In genomic region chr19:4866595-4867424, GRCh38 we compare ENCODE assay signal across 1 cellular context.
A peak's percentile ranks its signal among the peaks of the same experiment; 100 is the strongest.
TF ChIP-seq lines count a peak whose summit lies in the region.

No MANE protein-coding gene starts in this region.

TF ChIP-seq in HepG2, 621 proteins besides CTCF, POLR2A, EP300 and RAD21 (continued from another document):
- TF ChIP-seq HNF1B (CRISPR knock-in tag; IDR thresholded peaks at IDR 0.05) (0 out of 2 replicates have a peak, but pooled peaks have one; percentile 43), ERF (CRISPR knock-in tag; IDR thresholded peaks at IDR 0.05) (peak; percentile 19; the same call in 1 of the 2 replicates), NR2F6 (IDR thresholded peaks at IDR 0.05) (peak; percentile 48), NR2F6 (CRISPR knock-in tag; IDR thresholded peaks at IDR 0.05) (peak; percentile 45; the same call in 1 of the 2 replicates), ZNF746 (CRISPR knock-in tag; IDR thresholded peaks at IDR 0.05) (no peak), MYNN (CRISPR knock-in tag; IDR thresholded peaks at IDR 0.05; ENCODE audit: low read depth) (peak; percentile 80; the same call in 1 of the 2 replicates), IKZF5 (CRISPR knock-in tag; IDR thresholded peaks at IDR 0.05) (no peak), ZNF503 (CRISPR knock-in tag; IDR thresholded peaks at IDR 0.05) (no peak), MAZ (IDR thresholded peaks at IDR 0.05; ENCODE audit: borderline replicate concordance, low read depth, low read length) (no peak), MAZ (CRISPR knock-in tag; IDR thresholded peaks at IDR 0.05; ENCODE audit: low read depth) (peak; percentile 45; the same call in 1 of the 2 replicates), TFE3 (CRISPR knock-in tag; IDR thresholded peaks at IDR 0.05) (no peak), ATF7 (IDR thresholded peaks at IDR 0.05) (no peak), ATF7 (CRISPR knock-in tag; IDR thresholded peaks at IDR 0.05) (0 out of 2 replicates have a peak, but pooled peaks have one; percentile 44), SETDB1 (CRISPR knock-in tag; IDR thresholded peaks at IDR 0.05; ENCODE audit: borderline replicate concordance) (no peak), RAD51 (IDR thresholded peaks at IDR 0.05; ENCODE audit: borderline replicate concordance) (no peak), ZFP36L2 (CRISPR knock-in tag; IDR thresholded peaks at IDR 0.05) (no peak), KLF11 (CRISPR knock-in tag; IDR thresholded peaks at IDR 0.05) (peak; percentile 43; the same call in 1 of the 2 replicates), CCDC6 (CRISPR knock-in tag; IDR thresholded peaks at IDR 0.05) (0 out of 2 replicates have a peak, but pooled peaks have one; percentile 45), PTBP1 (IDR thresholded peaks at IDR 0.05; ENCODE audit: low read depth, low read length, poor library complexity, severe bottlenecking) (peak; percentile 43), ZNF766 (CRISPR knock-in tag; IDR thresholded peaks at IDR 0.05; ENCODE audit: borderline replicate concordance) (0 out of 2 replicates have a peak, but pooled peaks have one; percentile 36), NFYC (CRISPR knock-in tag; IDR thresholded peaks at IDR 0.05) (no peak), BORCS8-MEF2B (CRISPR knock-in tag; IDR thresholded peaks at IDR 0.05) (no peak), SRSF1 (optimal IDR thresholded peaks at IDR 0.05; ENCODE audit: low read depth, low read length) (peak; percentile 71), MTERF4 (CRISPR knock-in tag; IDR thresholded peaks at IDR 0.05) (peak; percentile 47; the same call in 1 of the 2 replicates), FOXA3 (CRISPR knock-in tag; IDR thresholded peaks at IDR 0.05) (peak; percentile 61), PRMT3 (CRISPR knock-in tag; IDR thresholded peaks at IDR 0.05; ENCODE audit: borderline replicate concordance, low read depth) (no peak), HOXA3 (CRISPR knock-in tag; IDR thresholded peaks at IDR 0.05) (0 out of 2 replicates have a peak, but pooled peaks have one; percentile 15), ZNF281 (CRISPR knock-in tag; IDR thresholded peaks at IDR 0.05; ENCODE audit: borderline replicate concordance) (peak; percentile 22; the same call in 1 of the 2 replicates), CEBPZ (IDR thresholded peaks at IDR 0.05; ENCODE audit: low read length) (no peak), ZNF567 (CRISPR knock-in tag; IDR thresholded peaks at IDR 0.05; ENCODE audit: borderline replicate concordance) (no peak), KLF15 (CRISPR knock-in tag; IDR thresholded peaks at IDR 0.05; ENCODE audit: borderline replicate concordance) (no peak), ZNF720 (CRISPR knock-in tag; IDR thresholded peaks at IDR 0.05) (no peak), ZNF138 (CRISPR knock-in tag; IDR thresholded peaks at IDR 0.05; ENCODE audit: low read depth) (no peak), ZBTB14 (CRISPR knock-in tag; IDR thresholded peaks at IDR 0.05) (no peak), LCORL (IDR thresholded peaks at IDR 0.05) (no peak), LCORL (CRISPR knock-in tag; IDR thresholded peaks at IDR 0.05) (no peak), ZNF788 (CRISPR knock-in tag; IDR thresholded peaks at IDR 0.05; ENCODE audit: borderline replicate concordance) (peak; percentile 68; the same call in 1 of the 2 replicates), FOSL2 (CRISPR knock-in tag; IDR thresholded peaks at IDR 0.05) (peak; percentile 25; the same call in 1 of the 2 replicates), GABPA (IDR thresholded peaks at IDR 0.05; ENCODE audit: low read depth, low read length) (no peak), GABPA (CRISPR knock-in tag; IDR thresholded peaks at IDR 0.05; ENCODE audit: low read depth) (0 out of 2 replicates have a peak, but pooled peaks have one; percentile 13), ZNF619 (CRISPR knock-in tag; IDR thresholded peaks at IDR 0.05) (no peak), SMAD9 (CRISPR knock-in tag; IDR thresholded peaks at IDR 0.05) (0 out of 2 replicates have a peak, but pooled peaks have one; percentile 52), NR2C2 (CRISPR knock-in tag; IDR thresholded peaks at IDR 0.05; ENCODE audit: borderline replicate concordance) (peak; percentile 25; the same call in 1 of the 2 replicates), NFYB (CRISPR knock-in tag; IDR thresholded peaks at IDR 0.05) (0 out of 2 replicates have a peak, but pooled peaks have one; percentile 21), ATF5 (CRISPR knock-in tag; IDR thresholded peaks at IDR 0.05; ENCODE audit: low read depth) (no peak), EEA1 (CRISPR knock-in tag; IDR thresholded peaks at IDR 0.05; ENCODE audit: borderline replicate concordance) (no peak), ZBTB7A (CRISPR knock-in tag; IDR thresholded peaks at IDR 0.05) (peak; percentile 72; the same call in 1 of the 2 replicates), ZIK1 (CRISPR knock-in tag; IDR thresholded peaks at IDR 0.05; ENCODE audit: borderline replicate concordance, low read depth) (0 out of 2 replicates have a peak, but pooled peaks have one; percentile 13), DRAP1 (CRISPR knock-in tag; IDR thresholded peaks at IDR 0.05) (peak; percentile 39; the same call in 1 of the 2 replicates)
